ENCODE assay signal across 22 cellular contexts in the genomic region with DNA sequence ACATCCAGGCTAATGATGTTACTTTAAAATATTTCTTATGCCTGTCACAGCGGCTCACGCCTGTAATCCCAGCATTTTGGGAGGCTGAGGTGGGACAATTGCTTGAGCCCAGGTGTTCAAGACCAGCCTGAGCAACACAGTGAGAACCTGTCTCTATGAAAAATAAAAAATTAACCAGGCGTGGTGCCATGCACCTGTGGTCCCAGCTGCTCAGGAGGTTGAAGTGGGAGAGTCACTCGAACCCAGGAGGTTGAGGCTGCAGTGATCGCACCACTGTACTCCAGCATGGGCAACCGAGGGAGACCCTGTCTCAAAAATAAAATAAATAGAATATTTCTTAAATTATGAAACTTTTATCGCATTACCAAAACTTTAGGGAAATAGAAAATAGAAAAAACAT. TPM values are rescaled to one million over a fixed set of nuclear protein-coding genes. Genes with fewer than 3 reads are reported as not detected.
A peak's percentile ranks its signal among the peaks of the same experiment; 100 is the strongest.
DNase-seq lines count a peak whose midpoint lies in the region; ATAC-seq, FAIRE-seq and TF ChIP-seq lines count a peak whose summit lies in the region.
"Had no signal": no experiment of that assay in that cellular context is flagged by ENCODE, and none has a peak within 500 bp of the region (broad histone marks: within the 10 kb centered on the region; RNA-seq: fewer than 3 reads in every experiment).

No MANE protein-coding gene starts in this region.

- CTCF ChIA-PET in GM12878 (lab: Yijun Ruan, JAX), result no interaction called here

- ATAC-seq in GM21529 (IDR thresholded peaks at IDR 0.05; ENCODE audit: unreplicated experiment) (peak; percentile 37), HG03354 (IDR thresholded peaks at IDR 0.05; ENCODE audit: poor library complexity, severe bottlenecking, unreplicated experiment) (peak; percentile 58), GM12878 (peak; percentile 38)
- ATAC-seq in stimulated activated naive CD8-positive, alpha-beta T cell treated with anti-CD3 and anti-CD28 coated beads, Interleukin-15, Interleukin-2, amounts not matched to agents 100 U/mL and 50 U/mL, for 24 hours, result no peak
- ATAC-seq: left colon; natural killer cell treated with Interleukin-12 subunit alpha and Interleukin-12 subunit beta and Interleukin-15 and Interleukin-18, amount 100 ng/mL, for 72 hours; Right ventricle myocardium inferior; sciatic nerve had no signal

- no peak for TF ChIP-seq EP300 in GM12878 (IDR thresholded peaks at IDR 0.05; ENCODE audit: borderline replicate concordance in 1 of 2, control insufficient read depth in 1 of 2, low read depth in 2 of 2, low read length in 2 of 2)

- no peaks in the 10 kb centered on the region; the same call in 1 of the 2 replicates for H3K79me2 ChIP-seq in GM12878 (ENCODE audit: control insufficient read depth, insufficient read depth, low read length)
- H3K79me2 ChIP-seq: parathyroid adenoma had no signal

- no peak for TF ChIP-seq RAD21 in GM12878 (IDR thresholded peaks at IDR 0.05; ENCODE audit: insufficient read depth, low read depth, low read length)

- no peak overlapping the region for H2AFZ ChIP-seq in GM12878 (ENCODE audit: control insufficient read depth, low read depth, low read length)
- H2AFZ ChIP-seq: parathyroid adenoma had no signal

- intact Hi-C loops in GM12878 (cut with micrococcal nuclease; ENCODE audit: unreplicated experiment), result loop anchor here (5.0 kb wide), 1 partner anchor 104 kb away; a partner anchor contains a TSS

- no peak for TF ChIP-seq POLR2A in GM12878 (IDR thresholded peaks at IDR 0.05; ENCODE audit: low read depth, low read length)

- H3K27me3 ChIP-seq in GM12878 (replicated peaks in 1 of 2; ENCODE audit: control insufficient read depth in 2 of 2, insufficient read depth in 2 of 2, low read length in 1 of 2), result no peaks in the 10 kb centered on the region
- H3K27me3 ChIP-seq in effector memory CD4-positive, alpha-beta T cell (replicated peaks; ENCODE audit: control insufficient read depth, insufficient read depth, low read length, poor library complexity, severe bottlenecking), result no peaks in the 10 kb centered on the region

- SMC1A ChIA-PET in GM12878 (lab: Charles Lee; ENCODE audit: uncharacterized antibody, unreplicated experiment), result interaction anchor here (1.2 to 4.8 kb wide), 2 partner anchors 13 to 26 kb away, joined by 3 to 20 read pairs; no protein-coding TSS in a partner anchor

- WGBS in GM12878 (ENCODE audit: insufficient coverage, insufficient replicate concordance, low lambda C conversion rate, missing lambda C conversion rate), result 55% methylated on average over 7 of the region's 7 CpGs

- POLR2A ChIA-PET in GM12878 (lab: Charles Lee), result interaction anchor here (0.7 kb wide), 2 partner anchors 106 to 111 kb away, joined by 6 to 7 read pairs; no protein-coding TSS in a partner anchor

- no peak overlapping the region for H3K27ac ChIP-seq in GM12878 (ENCODE audit: control insufficient read depth, insufficient read depth)
- no peak overlapping the region for H3K27ac ChIP-seq in effector memory CD4-positive, alpha-beta T cell (ENCODE audit: insufficient read depth, low read length, poor library complexity, severe bottlenecking)
- H3K27ac ChIP-seq: coronary artery, parathyroid adenoma, thoracic aorta had no signal

- DNase-seq in GM18507 (ENCODE audit: extremely low spot score, insufficient read length, low read depth) (no peak), GM12878 (ENCODE audit: low read depth, low spot score) (no peak), NCI-H187 treated with DMSO at 0.1 percent for 48 hours (lab: John Stamatoyannopoulos, UW) (no peak), NCI-H1694 (lab: John Stamatoyannopoulos, UW) (no peak)
- no peak for DNase-seq in stimulated activated naive CD8-positive, alpha-beta T cell treated with anti-CD3 and anti-CD28 coated beads, Interleukin-15, Interleukin-2, amounts not matched to agents 100 U/mL and 50 U/mL, for 24 hours
- DNase-seq in effector memory CD4-positive, alpha-beta T cell, result no peak
- DNase-seq: activated T-cell treated with anti-CD3 and anti-CD28 coated beads for 4 hours, left colon, NCI-H1417 treated with DMSO at 0.1 percent for 48 hours, NCI-H69 had no signal

- FAIRE-seq in GM18507 (lab: Jason Lieb, UNC) (peak; percentile 81), GM12878 (lab: Jason Lieb, UNC) (peak; percentile 52)
- FAIRE-seq: bronchial epithelial cell, endometrium, G401.6, H54 had no signal

- H3K4me3 ChIP-seq in GM12878, result no peak overlapping the region
- no peak overlapping the region for H3K4me3 ChIP-seq in effector memory CD4-positive, alpha-beta T cell (ENCODE audit: insufficient read depth, low read depth, low read length, poor library complexity, severe bottlenecking)
- H3K4me3 ChIP-seq: coronary artery, thoracic aorta had no signal

- BruUV-seq in GM12878 (replicated peaks; lab: Mats Ljungman, UMichigan), result no TSS peak

- RAD21 ChIA-PET in GM12878 (lab: Charles Lee; ENCODE audit: unreplicated experiment), result interaction anchor here (1.4 kb wide), 1 partner anchor 25 kb away, joined by 4 read pairs; no protein-coding TSS in a partner anchor

- in situ Hi-C loops in GM12878 (cut with MboI), result no loop called here

- no peaks in the 10 kb centered on the region for H3K36me3 ChIP-seq in GM12878 (ENCODE audit: control insufficient read depth in 2 of 2, insufficient read depth in 2 of 2, low read length in 1 of 2)
- no peaks in the 10 kb centered on the region for H3K36me3 ChIP-seq in effector memory CD4-positive, alpha-beta T cell (ENCODE audit: control insufficient read depth, insufficient read depth, low read length)
- H3K36me3 ChIP-seq: thoracic aorta had no signal

- no peak overlapping the region for H3K9ac ChIP-seq in GM12878 (ENCODE audit: control insufficient read depth, insufficient read depth, low read length)
- H3K9ac ChIP-seq: parathyroid adenoma had no signal

- H4K20me1 ChIP-seq in GM12878 (ENCODE audit: control insufficient read depth, insufficient read depth), result no peaks in the 10 kb centered on the region

- H3K4me1 ChIP-seq in GM12878 (ENCODE audit: control insufficient read depth, insufficient read depth, low read length), result peaks cover 32% of the 10 kb centered on the region
- H3K4me1 ChIP-seq in effector memory CD4-positive, alpha-beta T cell (ENCODE audit: control insufficient read depth, insufficient read depth, low read length, poor library complexity, severe bottlenecking), result no peaks in the 10 kb centered on the region
- H3K4me1 ChIP-seq: parathyroid adenoma had no signal

- H3K9me3 ChIP-seq in GM12878 (replicated peaks; ENCODE audit: control insufficient read depth, insufficient read depth, low read length), result no peaks in the 10 kb centered on the region
- no peaks in the 10 kb centered on the region for H3K9me3 ChIP-seq in effector memory CD4-positive, alpha-beta T cell (ENCODE audit: control insufficient read depth, low read length)
- H3K9me3 ChIP-seq: thoracic aorta had no signal

- no peak for TF ChIP-seq CTCF in GM12878 (IDR thresholded peaks at IDR 0.05 in 2 of 3, conservative IDR thresholded peaks at IDR 0.05 in 1 of 3; ENCODE audit: control insufficient read depth in 2 of 3, extremely low read depth in 1 of 3, insufficient read depth in 1 of 3, low read depth in 3 of 3, low read length in 3 of 3)

- H3K4me2 ChIP-seq in GM12878 (ENCODE audit: control insufficient read depth, insufficient read depth), result peak overlapping the region; percentile 15; the same call in 1 of the 2 replicates

TF ChIP-seq in GM12878, 131 proteins besides CTCF, POLR2A, EP300 and RAD21 (continues in another document):
- TF ChIP-seq ZNF384 (IDR thresholded peaks at IDR 0.05; ENCODE audit: borderline replicate concordance, low read depth, low read length) (no peak), TCF12 (IDR thresholded peaks at IDR 0.05; ENCODE audit: low read depth, low read length) (peak; percentile 78), FOS (IDR thresholded peaks at IDR 0.05; ENCODE audit: borderline replicate concordance, extremely low read depth, insufficient read length) (no peak)
- TF ChIP-seq, protein P1, sequence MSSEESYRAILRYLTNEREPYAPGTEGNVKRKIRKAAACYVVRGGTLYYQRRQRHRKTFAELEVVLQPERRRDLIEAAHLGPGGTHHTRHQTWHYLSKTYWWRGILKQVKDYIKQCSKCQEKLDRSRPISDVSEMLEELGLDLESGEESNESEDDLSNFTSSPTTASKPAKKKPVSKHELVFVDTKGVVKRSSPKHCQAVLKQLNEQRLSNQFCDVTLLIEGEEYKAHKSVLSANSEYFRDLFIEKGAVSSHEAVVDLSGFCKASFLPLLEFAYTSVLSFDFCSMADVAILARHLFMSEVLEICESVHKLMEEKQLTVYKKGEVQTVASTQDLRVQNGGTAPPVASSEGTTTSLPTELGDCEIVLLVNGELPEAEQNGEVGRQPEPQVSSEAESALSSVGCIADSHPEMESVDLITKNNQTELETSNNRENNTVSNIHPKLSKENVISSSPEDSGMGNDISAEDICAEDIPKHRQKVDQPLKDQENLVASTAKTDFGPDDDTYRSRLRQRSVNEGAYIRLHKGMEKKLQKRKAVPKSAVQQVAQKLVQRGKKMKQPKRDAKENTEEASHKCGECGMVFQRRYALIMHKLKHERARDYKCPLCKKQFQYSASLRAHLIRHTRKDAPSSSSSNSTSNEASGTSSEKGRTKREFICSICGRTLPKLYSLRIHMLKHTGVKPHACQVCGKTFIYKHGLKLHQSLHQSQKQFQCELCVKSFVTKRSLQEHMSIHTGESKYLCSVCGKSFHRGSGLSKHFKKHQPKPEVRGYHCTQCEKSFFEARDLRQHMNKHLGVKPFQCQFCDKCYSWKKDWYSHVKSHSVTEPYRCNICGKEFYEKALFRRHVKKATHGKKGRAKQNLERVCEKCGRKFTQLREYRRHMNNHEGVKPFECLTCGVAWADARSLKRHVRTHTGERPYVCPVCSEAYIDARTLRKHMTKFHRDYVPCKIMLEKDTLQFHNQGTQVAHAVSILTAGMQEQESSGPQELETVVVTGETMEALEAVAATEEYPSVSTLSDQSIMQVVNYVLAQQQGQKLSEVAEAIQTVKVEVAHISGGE (CRISPR knock-in tag; IDR thresholded peaks at IDR 0.05), result no peak

RNA-seq across cellular contexts. Expression of a gene that starts 28.1 kb away (rescaled TPM):
- total RNA-seq in GM12878 (2013; cell fraction: nucleolus; rRNA removed), result 253 and 258 TPM in 2 replicates
- total RNA-seq in GM12878 (2014; rRNA removed), result 371 and 391 TPM in 2 replicates
- 433 and 438 TPM in 2 replicates for total RNA-seq in GM12878 (2014; rRNA removed; fragmentation: Illumina TruSeq; extraction: Trizol)
- total RNA-seq in GM12878 (2021), result 569 and 578 TPM in 2 replicates
- 153 TPM for polyA plus RNA-seq in GM12878 (2011; ENCODE audit: low read depth)
- polyA plus RNA-seq in GM12878 (2011; rRNA removed), result 532 and 757 TPM in 2 replicates
- 223 and 243 TPM in 2 replicates for polyA plus RNA-seq in GM12878 (2011; cell fraction: cytosol; rRNA removed)
- 160 and 218 TPM in 2 replicates for polyA plus RNA-seq in GM12878 (2011; cell fraction: nucleus; rRNA removed)
- 205 and 244 TPM in 2 replicates for polyA plus RNA-seq in GM12878 (2012)
- 496 and 646 TPM in 2 replicates for polyA plus RNA-seq in GM12878 (2014; fragmentation: Illumina TruSeq; extraction: Trizol)
- 10 to 100 TPM; 79.1 to 99.1 TPM for polyA plus RNA-seq in GM12878 (2014; fragmentation: Nextera tagmentation; extraction: Ambion mirVana)
- polyA plus RNA-seq in GM12878 (2014; rRNA removed), result 446 and 466 TPM in 2 replicates
- polyA plus RNA-seq in GM12878 (2016; fragmentation: Nextera tagmentation; extraction: Ambion mirVana), result 100 to 1,000 TPM; 608 to 616 TPM
- 390 and 647 TPM in 2 replicates for polyA minus RNA-seq in GM12878 (2011; rRNA and poly(A)+ RNA removed)
- polyA minus RNA-seq in GM12878 (2011; cell fraction: cytosol; rRNA and poly(A)+ RNA removed), result 245 and 247 TPM in 2 replicates
- polyA minus RNA-seq in GM12878 (2011; cell fraction: nucleus; rRNA and poly(A)+ RNA removed), result 91.0 and 178 TPM in 2 replicates
